2 cellular contexts compared by ENCODE assay signal in the genomic region with DNA sequence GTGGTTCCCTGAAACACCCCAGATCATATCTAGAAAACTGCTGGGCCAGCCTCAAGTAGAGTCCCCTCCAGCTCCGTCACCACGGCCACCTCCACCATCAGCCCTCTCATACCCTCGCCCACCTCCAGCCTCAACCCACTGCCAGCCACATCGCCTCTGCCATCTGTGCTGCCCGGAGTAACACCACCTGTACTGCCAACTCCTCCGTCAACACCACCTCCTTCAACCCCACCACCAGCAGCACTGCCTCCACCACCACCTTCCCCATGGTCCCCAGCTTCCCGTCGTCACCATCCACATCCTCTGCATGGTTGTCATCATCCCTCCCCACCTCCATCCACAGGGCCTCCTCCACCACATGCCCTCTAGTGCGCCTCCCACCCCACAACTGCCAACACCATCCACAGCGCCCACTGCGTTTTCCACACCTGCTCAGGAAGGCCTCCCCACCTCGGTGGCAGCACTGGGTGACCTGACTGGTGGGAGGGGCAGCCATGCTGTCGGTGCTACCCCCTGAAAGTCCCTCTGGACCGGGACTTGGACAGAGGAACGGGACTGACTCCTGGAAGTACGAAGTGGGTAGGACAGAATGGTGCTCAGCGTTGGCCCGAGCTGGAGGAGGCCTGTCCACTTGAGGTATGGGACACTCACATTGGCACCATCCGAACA.
TF ChIP-seq lines count a peak whose summit lies in the region.

No MANE protein-coding gene starts in this region.

TF ChIP-seq in IMR-90, 13 proteins besides CTCF, POLR2A, EP300 and RAD21 (continued from another document):
- TF ChIP-seq BHLHE40 (IDR thresholded peaks at IDR 0.05; ENCODE audit: low read depth, low read length) (no peak), CEBPB (IDR thresholded peaks at IDR 0.05; ENCODE audit: low read depth, low read length) (no peak), RFX5 (IDR thresholded peaks at IDR 0.05; ENCODE audit: low read depth, low read length) (no peak), MAFK (IDR thresholded peaks at IDR 0.05; ENCODE audit: low read depth, low read length) (no peak), SMC3 (IDR thresholded peaks at IDR 0.05; ENCODE audit: low read depth, low read length) (no peak), NFE2L2 (IDR thresholded peaks at IDR 0.05; ENCODE audit: low read depth, low read length) (no peak), MXI1 (IDR thresholded peaks at IDR 0.05; ENCODE audit: borderline replicate concordance, low read depth, low read length) (no peak), RCOR1 (IDR thresholded peaks at IDR 0.05; ENCODE audit: insufficient replicate concordance, low read length) (no peak), CHD1 (IDR thresholded peaks at IDR 0.05; ENCODE audit: low read depth, low read length) (no peak)
- TF ChIP-seq, protein P1, sequence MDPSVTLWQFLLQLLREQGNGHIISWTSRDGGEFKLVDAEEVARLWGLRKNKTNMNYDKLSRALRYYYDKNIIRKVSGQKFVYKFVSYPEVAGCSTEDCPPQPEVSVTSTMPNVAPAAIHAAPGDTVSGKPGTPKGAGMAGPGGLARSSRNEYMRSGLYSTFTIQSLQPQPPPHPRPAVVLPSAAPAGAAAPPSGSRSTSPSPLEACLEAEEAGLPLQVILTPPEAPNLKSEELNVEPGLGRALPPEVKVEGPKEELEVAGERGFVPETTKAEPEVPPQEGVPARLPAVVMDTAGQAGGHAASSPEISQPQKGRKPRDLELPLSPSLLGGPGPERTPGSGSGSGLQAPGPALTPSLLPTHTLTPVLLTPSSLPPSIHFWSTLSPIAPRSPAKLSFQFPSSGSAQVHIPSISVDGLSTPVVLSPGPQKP (IDR thresholded peaks at IDR 0.05; ENCODE audit: borderline replicate concordance, low read depth, low read length): no peak

TF ChIP-seq in liver, 16 proteins besides CTCF, POLR2A, EP300 and RAD21:
- TF ChIP-seq, protein P2, sequence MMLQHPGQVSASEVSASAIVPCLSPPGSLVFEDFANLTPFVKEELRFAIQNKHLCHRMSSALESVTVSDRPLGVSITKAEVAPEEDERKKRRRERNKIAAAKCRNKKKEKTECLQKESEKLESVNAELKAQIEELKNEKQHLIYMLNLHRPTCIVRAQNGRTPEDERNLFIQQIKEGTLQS (IDR thresholded peaks at IDR 0.05): no peak
- TF ChIP-seq, protein P3, sequence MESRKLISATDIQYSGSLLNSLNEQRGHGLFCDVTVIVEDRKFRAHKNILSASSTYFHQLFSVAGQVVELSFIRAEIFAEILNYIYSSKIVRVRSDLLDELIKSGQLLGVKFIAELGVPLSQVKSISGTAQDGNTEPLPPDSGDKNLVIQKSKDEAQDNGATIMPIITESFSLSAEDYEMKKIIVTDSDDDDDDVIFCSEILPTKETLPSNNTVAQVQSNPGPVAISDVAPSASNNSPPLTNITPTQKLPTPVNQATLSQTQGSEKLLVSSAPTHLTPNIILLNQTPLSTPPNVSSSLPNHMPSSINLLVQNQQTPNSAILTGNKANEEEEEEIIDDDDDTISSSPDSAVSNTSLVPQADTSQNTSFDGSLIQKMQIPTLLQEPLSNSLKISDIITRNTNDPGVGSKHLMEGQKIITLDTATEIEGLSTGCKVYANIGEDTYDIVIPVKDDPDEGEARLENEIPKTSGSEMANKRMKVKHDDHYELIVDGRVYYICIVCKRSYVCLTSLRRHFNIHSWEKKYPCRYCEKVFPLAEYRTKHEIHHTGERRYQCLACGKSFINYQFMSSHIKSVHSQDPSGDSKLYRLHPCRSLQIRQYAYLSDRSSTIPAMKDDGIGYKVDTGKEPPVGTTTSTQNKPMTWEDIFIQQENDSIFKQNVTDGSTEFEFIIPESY (IDR thresholded peaks at IDR 0.05): no peak
- TF ChIP-seq TAF1 (conservative IDR thresholded peaks at IDR 0.05) (no peak), EGR1 (IDR thresholded peaks at IDR 0.05; ENCODE audit: low read depth in 2 of 2) (no peak), SP1 (IDR thresholded peaks at IDR 0.05) (no peak), HNF4A (conservative IDR thresholded peaks at IDR 0.05) (no peak)
